ENCODE assay signal across 1 cellular context in the genomic region with DNA sequence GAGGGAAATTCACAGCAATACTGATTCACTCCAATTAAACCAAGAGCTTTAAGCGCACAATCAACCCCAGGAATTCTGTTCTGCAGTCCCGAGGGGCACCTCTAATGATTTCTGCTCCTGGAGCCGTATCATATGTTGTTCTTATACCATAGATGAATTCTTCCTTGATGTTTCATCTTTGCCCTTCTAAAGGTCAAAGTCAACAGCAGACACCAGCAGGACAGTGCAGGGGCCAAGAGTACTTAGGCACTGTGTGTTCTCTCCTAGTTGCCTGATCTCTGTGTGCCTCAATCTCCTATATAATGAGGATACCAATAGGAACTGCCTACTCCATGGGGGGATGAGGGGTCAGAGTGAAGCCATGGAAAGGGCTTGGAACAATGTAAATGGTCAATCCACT.
TF ChIP-seq lines count a peak whose summit lies in the region.

No MANE protein-coding gene starts in this region.

TF ChIP-seq in GM23338, 12 proteins besides CTCF, POLR2A, EP300 and RAD21 (continued from another document):
- TF ChIP-seq, protein P1, sequence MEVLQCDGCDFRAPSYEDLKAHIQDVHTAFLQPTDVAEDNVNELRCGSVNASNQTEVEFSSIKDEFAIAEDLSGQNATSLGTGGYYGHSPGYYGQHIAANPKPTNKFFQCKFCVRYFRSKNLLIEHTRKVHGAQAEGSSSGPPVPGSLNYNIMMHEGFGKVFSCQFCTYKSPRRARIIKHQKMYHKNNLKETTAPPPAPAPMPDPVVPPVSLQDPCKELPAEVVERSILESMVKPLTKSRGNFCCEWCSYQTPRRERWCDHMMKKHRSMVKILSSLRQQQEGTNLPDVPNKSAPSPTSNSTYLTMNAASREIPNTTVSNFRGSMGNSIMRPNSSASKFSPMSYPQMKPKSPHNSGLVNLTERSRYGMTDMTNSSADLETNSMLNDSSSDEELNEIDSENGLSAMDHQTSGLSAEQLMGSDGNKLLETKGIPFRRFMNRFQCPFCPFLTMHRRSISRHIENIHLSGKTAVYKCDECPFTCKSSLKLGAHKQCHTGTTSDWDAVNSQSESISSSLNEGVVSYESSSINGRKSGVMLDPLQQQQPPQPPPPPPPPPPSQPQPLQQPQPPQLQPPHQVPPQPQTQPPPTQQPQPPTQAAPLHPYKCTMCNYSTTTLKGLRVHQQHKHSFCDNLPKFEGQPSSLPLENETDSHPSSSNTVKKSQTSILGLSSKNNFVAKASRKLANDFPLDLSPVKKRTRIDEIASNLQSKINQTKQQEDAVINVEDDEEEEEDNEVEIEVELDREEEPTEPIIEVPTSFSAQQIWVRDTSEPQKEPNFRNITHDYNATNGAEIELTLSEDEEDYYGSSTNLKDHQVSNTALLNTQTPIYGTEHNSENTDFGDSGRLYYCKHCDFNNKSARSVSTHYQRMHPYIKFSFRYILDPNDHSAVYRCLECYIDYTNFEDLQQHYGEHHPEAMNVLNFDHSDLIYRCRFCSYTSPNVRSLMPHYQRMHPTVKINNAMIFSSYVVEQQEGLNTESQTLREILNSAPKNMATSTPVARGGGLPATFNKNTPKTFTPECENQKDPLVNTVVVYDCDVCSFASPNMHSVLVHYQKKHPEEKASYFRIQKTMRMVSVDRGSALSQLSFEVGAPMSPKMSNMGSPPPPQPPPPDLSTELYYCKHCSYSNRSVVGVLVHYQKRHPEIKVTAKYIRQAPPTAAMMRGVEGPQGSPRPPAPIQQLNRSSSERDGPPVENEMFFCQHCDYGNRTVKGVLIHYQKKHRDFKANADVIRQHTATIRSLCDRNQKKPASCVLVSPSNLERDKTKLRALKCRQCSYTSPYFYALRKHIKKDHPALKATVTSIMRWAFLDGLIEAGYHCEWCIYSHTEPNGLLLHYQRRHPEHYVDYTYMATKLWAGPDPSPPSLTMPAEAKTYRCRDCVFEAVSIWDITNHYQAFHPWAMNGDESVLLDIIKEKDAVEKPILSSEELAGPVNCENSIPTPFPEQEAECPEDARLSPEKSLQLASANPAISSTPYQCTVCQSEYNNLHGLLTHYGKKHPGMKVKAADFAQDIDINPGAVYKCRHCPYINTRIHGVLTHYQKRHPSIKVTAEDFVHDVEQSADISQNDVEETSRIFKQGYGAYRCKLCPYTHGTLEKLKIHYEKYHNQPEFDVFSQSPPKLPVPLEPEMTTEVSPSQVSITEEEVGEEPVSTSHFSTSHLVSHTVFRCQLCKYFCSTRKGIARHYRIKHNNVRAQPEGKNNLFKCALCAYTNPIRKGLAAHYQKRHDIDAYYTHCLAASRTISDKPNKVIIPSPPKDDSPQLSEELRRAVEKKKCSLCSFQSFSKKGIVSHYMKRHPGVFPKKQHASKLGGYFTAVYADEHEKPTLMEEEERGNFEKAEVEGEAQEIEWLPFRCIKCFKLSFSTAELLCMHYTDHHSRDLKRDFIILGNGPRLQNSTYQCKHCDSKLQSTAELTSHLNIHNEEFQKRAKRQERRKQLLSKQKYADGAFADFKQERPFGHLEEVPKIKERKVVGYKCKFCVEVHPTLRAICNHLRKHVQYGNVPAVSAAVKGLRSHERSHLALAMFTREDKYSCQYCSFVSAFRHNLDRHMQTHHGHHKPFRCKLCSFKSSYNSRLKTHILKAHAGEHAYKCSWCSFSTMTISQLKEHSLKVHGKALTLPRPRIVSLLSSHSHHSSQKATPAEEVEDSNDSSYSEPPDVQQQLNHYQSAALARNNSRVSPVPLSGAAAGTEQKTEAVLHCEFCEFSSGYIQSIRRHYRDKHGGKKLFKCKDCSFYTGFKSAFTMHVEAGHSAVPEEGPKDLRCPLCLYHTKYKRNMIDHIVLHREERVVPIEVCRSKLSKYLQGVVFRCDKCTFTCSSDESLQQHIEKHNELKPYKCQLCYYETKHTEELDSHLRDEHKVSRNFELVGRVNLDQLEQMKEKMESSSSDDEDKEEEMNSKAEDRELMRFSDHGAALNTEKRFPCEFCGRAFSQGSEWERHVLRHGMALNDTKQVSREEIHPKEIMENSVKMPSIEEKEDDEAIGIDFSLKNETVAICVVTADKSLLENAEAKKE (CRISPR knock-in tag; IDR thresholded peaks at IDR 0.05): no peak
- TF ChIP-seq, protein P2, sequence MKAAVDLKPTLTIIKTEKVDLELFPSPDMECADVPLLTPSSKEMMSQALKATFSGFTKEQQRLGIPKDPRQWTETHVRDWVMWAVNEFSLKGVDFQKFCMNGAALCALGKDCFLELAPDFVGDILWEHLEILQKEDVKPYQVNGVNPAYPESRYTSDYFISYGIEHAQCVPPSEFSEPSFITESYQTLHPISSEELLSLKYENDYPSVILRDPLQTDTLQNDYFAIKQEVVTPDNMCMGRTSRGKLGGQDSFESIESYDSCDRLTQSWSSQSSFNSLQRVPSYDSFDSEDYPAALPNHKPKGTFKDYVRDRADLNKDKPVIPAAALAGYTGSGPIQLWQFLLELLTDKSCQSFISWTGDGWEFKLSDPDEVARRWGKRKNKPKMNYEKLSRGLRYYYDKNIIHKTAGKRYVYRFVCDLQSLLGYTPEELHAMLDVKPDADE (IDR thresholded peaks at IDR 0.05): no peak
- no peak for TF ChIP-seq ZNF331 (CRISPR knock-in tag; IDR thresholded peaks at IDR 0.05; ENCODE audit: low read depth)
- no peak for TF ChIP-seq NANOG (IDR thresholded peaks at IDR 0.05; ENCODE audit: borderline replicate concordance)
